27 cellular contexts compared by ENCODE assay signal in the genomic region with DNA sequence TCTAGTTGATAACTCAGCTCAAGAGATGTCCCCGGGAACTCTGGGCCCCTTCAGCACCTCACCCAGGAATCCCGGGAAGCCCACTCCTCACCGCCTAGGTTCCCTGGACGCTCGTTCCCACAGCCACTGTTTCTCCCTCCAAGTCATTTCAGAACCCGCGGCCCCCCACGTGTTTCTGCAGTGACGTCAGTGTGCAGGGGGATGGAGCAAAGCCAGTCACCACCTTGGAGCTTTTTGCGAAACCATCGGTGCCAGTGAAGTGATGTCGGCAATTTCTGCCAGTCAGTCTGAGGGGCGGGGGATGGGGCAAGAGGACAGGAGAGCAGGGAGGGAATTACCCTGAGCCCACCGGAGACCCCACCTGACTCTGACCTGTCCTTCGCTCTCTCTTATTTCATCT.
"Had no signal": no experiment of that assay in that cellular context is flagged by ENCODE, and none has a peak within 500 bp of the region (broad histone marks: within the 10 kb centered on the region; RNA-seq: fewer than 3 reads in every experiment).

No MANE protein-coding gene starts in this region.

- H3K27me3 ChIP-seq: left lung, right atrium auricular region, testis, thyroid gland, transverse colon, upper lobe of left lung had no signal

- H3K27ac ChIP-seq: left lung, lower lobe of right lung, right atrium auricular region, skin epidermis, stomach, testis, thyroid gland, transverse colon, upper lobe of left lung had no signal

- H3K4me3 ChIP-seq: left lung, lower lobe of right lung, right atrium auricular region, skin epidermis, stomach, testis, thyroid gland, transverse colon, upper lobe of left lung had no signal

- ATAC-seq: left cardiac atrium; left lung; lower lobe of right lung; natural killer cell; sciatic nerve; stimulated activated naive B cell treated with anti-CD40 and anti-IgM and Interleukin-4, amounts not matched to agents 10 μg/mL and 1 μg/mL and 100 μg/mL, for 72 hours; stimulated activated naive CD8-positive, alpha-beta T cell treated with anti-CD3 and anti-CD28 coated beads, Interleukin-15, Interleukin-2, amounts not matched to agents 100 U/mL and 50 U/mL, for 24 hours had no signal

- H3K4me1 ChIP-seq: left lung, lower lobe of right lung, right atrium auricular region, stomach, testis, thyroid gland, transverse colon, upper lobe of left lung had no signal

- DNase-seq: head of caudate nucleus; hippocampal formation; kidney glomerular epithelial cell; left cardiac atrium; left lung; lower lobe of right lung; mammary epithelial cell; mesenchymal stem cell; naive B cell; natural killer cell; nephron progenitor cell; nucleus accumbens; stimulated activated CD4-positive, alpha-beta T cell treated with anti-CD3 and anti-CD28 coated beads, Interleukin-12 subunit alpha, Interleukin-12 subunit beta, amount 100 ng/mL, for 4 hours; stimulated activated CD4-positive, alpha-beta T cell treated with anti-CD3 and anti-CD28 coated beads, Interleukin-15, amount 100 ng/mL, for 24 hours; stimulated activated CD4-positive, alpha-beta T cell treated with anti-CD3 and anti-CD28 coated beads, Interleukin-2, amount 100 ng/mL, for 24 hours; stimulated activated CD4-positive, alpha-beta T cell treated with anti-CD3 and anti-CD28 coated beads, Interleukin-4, amount 100 ng/mL, for 1 hour; stimulated activated naive B cell treated with anti-CD40 and anti-IgM and Interleukin-4, amounts not matched to agents 10 μg/mL and 1 μg/mL and 100 μg/mL, for 72 hours; stimulated activated naive CD8-positive, alpha-beta T cell treated with anti-CD3 and anti-CD28 coated beads, Interleukin-15, Interleukin-2, amounts not matched to agents 100 U/mL and 50 U/mL, for 24 hours; stomach; testis; thyroid gland; transverse colon had no signal

- H3K9me3 ChIP-seq: lower lobe of right lung, testis, thyroid gland had no signal

- H3K36me3 ChIP-seq: left lung, lower lobe of right lung, right atrium auricular region, stomach, thyroid gland, transverse colon, upper lobe of left lung had no signal

- FAIRE-seq: keratinocyte had no signal
